11 cellular contexts compared by ENCODE assay signal in genomic region chr6:151627689-151628444, GRCh38.
DNase-seq lines count a peak whose midpoint lies in the region; ATAC-seq, FAIRE-seq and TF ChIP-seq lines count a peak whose summit lies in the region.
"Had no signal": no experiment of that assay in that cellular context is flagged by ENCODE, and none has a peak within 500 bp of the region (broad histone marks: within the 10 kb centered on the region; RNA-seq: fewer than 3 reads in every experiment).

No MANE protein-coding gene starts in this region.

- H3K9me3 ChIP-seq in OCI-LY3 (ENCODE audit: insufficient read depth, low read length) (no peaks in the 10 kb centered on the region), thyroid gland (no peaks in the 10 kb centered on the region)
- H3K9me3 ChIP-seq in CD4-positive, alpha-beta memory T cell (ENCODE audit: control insufficient read depth in 1 of 2, low read length in 2 of 2): no peaks in the 10 kb centered on the region

- peaks cover 10% of the 10 kb centered on the region for H3K4me1 ChIP-seq in OCI-LY3 (ENCODE audit: low read length)
- no peaks in the 10 kb centered on the region for H3K4me1 ChIP-seq in CD4-positive, alpha-beta memory T cell (ENCODE audit: insufficient read depth, low read length)
- peaks cover 0 to 8% of the 10 kb centered on the region in 2 donors for H3K4me1 ChIP-seq in thyroid gland

- H3K36me3 ChIP-seq in OCI-LY3 (replicated peaks; ENCODE audit: low read depth, low read length) (no peaks in the 10 kb centered on the region), kidney epithelial cell (ENCODE audit: control insufficient read depth, insufficient read depth, low read length) (no peaks in the 10 kb centered on the region), thyroid gland (no peaks in the 10 kb centered on the region)
- H3K36me3 ChIP-seq in CD4-positive, alpha-beta memory T cell (ENCODE audit: insufficient read depth, low read length): no peaks in the 10 kb centered on the region

- H3K4me3 ChIP-seq in OCI-LY3 (ENCODE audit: low read length): no peak overlapping the region
- no peak overlapping the region for H3K4me3 ChIP-seq in kidney epithelial cell (ENCODE audit: low read depth, low read length)
- H3K4me3 ChIP-seq in CD4-positive, alpha-beta memory T cell (ENCODE audit: low read length in 2 of 2): no peak overlapping the region
- H3K4me3 ChIP-seq in thyroid gland (replicated peaks in 1 of 3): no peak overlapping the region

- no peak overlapping the region for H3K27ac ChIP-seq in OCI-LY3 (ENCODE audit: low read length)
- no peak overlapping the region for H3K27ac ChIP-seq in CD4-positive, alpha-beta memory T cell (ENCODE audit: low read depth, low read length)
- H3K27ac ChIP-seq in thyroid gland: no peak overlapping the region

- H3K36me3 Mint-ChIP-seq in CD4-positive, alpha-beta memory T cell: no peaks in the 10 kb centered on the region

- no peak for FAIRE-seq in GM12891 (lab: Jason Lieb, UNC)

- H3K27me3 ChIP-seq in OCI-LY3 (ENCODE audit: low read depth, low read length): no peaks in the 10 kb centered on the region
- H3K27me3 ChIP-seq in kidney epithelial cell (ENCODE audit: control insufficient read depth, insufficient read depth, low read length): peaks cover 2% of the 10 kb centered on the region
- H3K27me3 ChIP-seq in CD4-positive, alpha-beta memory T cell (ENCODE audit: insufficient read depth, low read length): no peaks in the 10 kb centered on the region
- H3K27me3 ChIP-seq in thyroid gland: no peaks in the 10 kb centered on the region

- no peak overlapping the region for H2AFZ ChIP-seq in OCI-LY3 (ENCODE audit: low read depth, low read length)

- no peak overlapping the region for H3K27ac Mint-ChIP-seq in CD4-positive, alpha-beta memory T cell

- H3K4me1 Mint-ChIP-seq in CD4-positive, alpha-beta memory T cell: no peaks in the 10 kb centered on the region

- TF ChIP-seq CTCF in OCI-LY3 (IDR thresholded peaks at IDR 0.05; ENCODE audit: low read depth, low read length) (no peak), kidney epithelial cell (IDR thresholded peaks at IDR 0.05; ENCODE audit: insufficient read depth, low read length, poor library complexity, severe bottlenecking) (no peak), thyroid gland (IDR thresholded peaks at IDR 0.05) (no peak)

- H3K4me3 Mint-ChIP-seq in CD4-positive, alpha-beta memory T cell: no peak overlapping the region

- H3K79me2 ChIP-seq in OCI-LY3 (ENCODE audit: low read length): no peaks in the 10 kb centered on the region

- TF ChIP-seq POLR2A in GM12891 (IDR thresholded peaks at IDR 0.05; ENCODE audit: low read depth, low read length) (no peak), thyroid gland (IDR thresholded peaks at IDR 0.05) (no peak)

- CTCF ChIA-PET in CD4-positive, alpha-beta memory T cell (lab: Charles Lee; ENCODE audit: partially characterized antibody): no interaction called here

- DNase-seq in GM12891 (ENCODE audit: insufficient read length, low spot score) (no peak), kidney epithelial cell (ENCODE audit: low read depth) (peak; percentile 34), thyroid gland (no peak)
- no peak for DNase-seq in CD4-positive, alpha-beta memory T cell
- DNase-seq in activated naive CD4-positive, alpha-beta T cell treated with anti-CD3 and anti-CD28 coated beads, Interleukin-2, amount 50 U/mL, for 16 hours: no peak
- DNase-seq: EL, NCI-H1092 treated with DMSO at 0.1 percent for 48 hours, substantia nigra had no signal

- no peak overlapping the region for H3K9ac ChIP-seq in OCI-LY3 (ENCODE audit: low read length)

- ATAC-seq in HG02678 (IDR thresholded peaks at IDR 0.05; ENCODE audit: unreplicated experiment): peak; percentile 48
- no peak for ATAC-seq in GM19395 (IDR thresholded peaks at IDR 0.05; ENCODE audit: unreplicated experiment)

- intact Hi-C loops in CD4-positive, alpha-beta memory T cell (cut with micrococcal nuclease): no loop called here
- intact Hi-C loops in thyroid gland (cut with DNase I): no loop called here

- POLR2A ChIA-PET in CD4-positive, alpha-beta memory T cell (lab: Charles Lee; ENCODE audit: partially characterized antibody): no interaction called here

- H3K9me3 Mint-ChIP-seq in CD4-positive, alpha-beta memory T cell: no peaks in the 10 kb centered on the region

- peaks cover 1 to 4% of the 10 kb centered on the region in 2 donors for H3K27me3 Mint-ChIP-seq in CD4-positive, alpha-beta memory T cell

- H3K4me2 ChIP-seq in OCI-LY3 (ENCODE audit: low read length): peak overlapping the region; percentile 28; the same call in 1 of the 2 replicates

- 57 to 64% methylated on average over 3 of the region's 3 CpGs for WGBS in thyroid gland, 2 donors

- no peaks in the 10 kb centered on the region for H4K20me1 ChIP-seq in OCI-LY3 (ENCODE audit: insufficient read depth, low read length)

TF ChIP-seq in GM12891, 5 proteins besides CTCF, POLR2A, EP300 and RAD21:
- TF ChIP-seq SPI1 (IDR thresholded peaks at IDR 0.05; ENCODE audit: low read depth, low read length): 0 out of 2 replicates have a peak, but pooled peaks have one; percentile 12
- no peak for TF ChIP-seq POU2F2 (IDR thresholded peaks at IDR 0.05; ENCODE audit: low read depth, low read length)
